Comparison of ENCODE assay signal across 8 cellular contexts in genomic region chr7:47571355-47572100, GRCh38. TPM values are rescaled to one million over a fixed set of nuclear protein-coding genes. Genes with fewer than 3 reads are reported as not detected.
DNase-seq lines count a peak whose midpoint lies in the region; ATAC-seq and TF ChIP-seq lines count a peak whose summit lies in the region.

No MANE protein-coding gene starts in this region.

- H3K9me3 ChIP-seq in mammary epithelial cell (replicated peaks; ENCODE audit: insufficient read depth, low read length) (no peaks in the 10 kb centered on the region), right lobe of liver (no peaks in the 10 kb centered on the region), thyroid gland (no peaks in the 10 kb centered on the region), neural progenitor cell (ENCODE audit: low read depth) (no peaks in the 10 kb centered on the region)

- H2AFZ ChIP-seq in mammary epithelial cell (ENCODE audit: low read depth, low read length) (peak overlapping the region; percentile 66), neural progenitor cell (replicated peaks) (no peak overlapping the region)

- H3K27ac ChIP-seq in mammary epithelial cell (ENCODE audit: insufficient read depth, low read depth, low read length) (no peak overlapping the region), right lobe of liver (peak overlapping the region; percentile 60 to 81 (median 71)), thyroid gland (peak overlapping the region; percentile 84 to 96 (median 85)), neural progenitor cell (no peak overlapping the region)

- peaks cover 4% of the 10 kb centered on the region for H3K27me3 Mint-ChIP-seq in neural progenitor cell (ENCODE audit: insufficient read depth, low read depth)

- H3K79me2 ChIP-seq in mammary epithelial cell (ENCODE audit: insufficient read depth, low read length) (peaks cover 53% of the 10 kb centered on the region), neural progenitor cell (ENCODE audit: low read depth) (peaks cover 7% of the 10 kb centered on the region)

- dilution Hi-C loops in mammary epithelial cell (cut with HindIII; ENCODE audit: low sequenced_read_pairs): no loop called here

- peak in 1 of 2 donors; percentile 5 for TF ChIP-seq CTCF in mammary epithelial cell (conservative IDR thresholded peaks at IDR 0.05 in 1 of 2, IDR thresholded peaks at IDR 0.05 in 1 of 2; ENCODE audit: extremely low read depth in 1 of 2, insufficient read depth in 1 of 2, low read depth in 1 of 2, low read length in 2 of 2)
- no peak for TF ChIP-seq CTCF in right lobe of liver (IDR thresholded peaks at IDR 0.05)
- TF ChIP-seq CTCF in thyroid gland (IDR thresholded peaks at IDR 0.05): peak in 1 of 6 experiments; percentile 36
- no peak for TF ChIP-seq CTCF in neural progenitor cell (IDR thresholded peaks at IDR 0.05)

- in situ Hi-C loops in mammary epithelial cell (cut with MboI; ENCODE audit: low sequenced_read_pairs in 2 of 2): no loop called here

- H3K4me3 ChIP-seq in mammary epithelial cell (replicated peaks in 1 of 3; ENCODE audit: insufficient read depth in 1 of 3, low read depth in 2 of 3, low read length in 3 of 3) (peak overlapping the region in 1 of 3 experiments; percentile 23), right lobe of liver (peak overlapping the region in 2 of 3 donors; percentile 1 to 20), thyroid gland (replicated peaks in 1 of 3) (no peak overlapping the region), neural progenitor cell (no peak overlapping the region)

- ATAC-seq in right lobe of liver: peak; percentile 68 to 84 (median 76)
- ATAC-seq in HG03457 (IDR thresholded peaks at IDR 0.05; ENCODE audit: unreplicated experiment): no peak
- no peak for ATAC-seq in GM21717 (IDR thresholded peaks at IDR 0.05; ENCODE audit: unreplicated experiment)

- H3K27ac Mint-ChIP-seq in neural progenitor cell: no peak overlapping the region

- CTCF ChIA-PET in mammary epithelial cell (lab: Charles Lee; ENCODE audit: low non-redundant PET): no interaction called here

- no peak overlapping the region for H3K4me3 Mint-ChIP-seq in neural progenitor cell

- no peaks in the 10 kb centered on the region for H3F3A ChIP-seq in neural progenitor cell (ENCODE audit: low read depth)

- peak overlapping the region; percentile 93 for H3K4me2 ChIP-seq in mammary epithelial cell (ENCODE audit: insufficient read depth, low read depth, low read length)
- no peak overlapping the region for H3K4me2 ChIP-seq in neural progenitor cell

- H3K36me3 Mint-ChIP-seq in neural progenitor cell: peaks cover 4% of the 10 kb centered on the region

- intact Hi-C loops in mammary epithelial cell (cut with micrococcal nuclease): loop anchor here (5.0 kb wide), 3 partner anchors 129 to 304 kb away; no protein-coding TSS in a partner anchor
- intact Hi-C loops in right lobe of liver (cut with DNase I): loop anchor here in 1 of 2 donors (10.0 kb wide), 1 partner anchor 97 kb away; no protein-coding TSS in a partner anchor
- intact Hi-C loops in thyroid gland (cut with DNase I): loop anchor here (10.0 kb wide), 1 partner anchor 127 kb away; no protein-coding TSS in a partner anchor

- no TSS peak for BruUV-seq in mammary epithelial cell (replicated peaks; lab: Mats Ljungman, UMichigan)

- 3% methylated on average over 23 of the region's 23 CpGs for WGBS in mammary epithelial cell (ENCODE audit: low coverage, missing lambda C conversion rate)
- WGBS in right lobe of liver (ENCODE audit: insufficient coverage, low coverage, low lambda C conversion rate, missing lambda C conversion rate): 5% methylated on average over 11 of the region's 23 CpGs
- WGBS in thyroid gland, 2 donors: 6 to 11% methylated on average over 8 to 17 of the region's 23 CpGs

- DNase-seq in EL (peak; percentile 93), NCI-H2081 (lab: John Stamatoyannopoulos, UW) (peak; percentile 87 to 96), mammary epithelial cell (peak; percentile 61), right lobe of liver (peak; percentile 89 to 92 (median 89)), thyroid gland (peak; percentile 96), neural progenitor cell (ENCODE audit: low spot score) (no peak)

- no peak overlapping the region for H3K9ac ChIP-seq in mammary epithelial cell (ENCODE audit: insufficient read depth, low read length)
- no peak overlapping the region for H3K9ac ChIP-seq in neural progenitor cell

- H3K36me3 ChIP-seq in mammary epithelial cell (ENCODE audit: insufficient read depth, low read length) (no peaks in the 10 kb centered on the region), right lobe of liver (no peaks in the 10 kb centered on the region), thyroid gland (no peaks in the 10 kb centered on the region), neural progenitor cell (no peaks in the 10 kb centered on the region)

- no peaks in the 10 kb centered on the region for H4K20me1 ChIP-seq in mammary epithelial cell (ENCODE audit: insufficient read depth, low read length)
- no peaks in the 10 kb centered on the region for H4K20me1 ChIP-seq in neural progenitor cell (ENCODE audit: low read depth)

- H3K9me3 Mint-ChIP-seq in neural progenitor cell: no peaks in the 10 kb centered on the region

- H3K4me1 ChIP-seq in mammary epithelial cell (ENCODE audit: insufficient read depth, low read length): peaks cover 48% of the 10 kb centered on the region
- H3K4me1 ChIP-seq in right lobe of liver: peaks cover 3 to 80% (median 36%) of the 10 kb centered on the region in 4 donors
- peaks cover 68 to 88% of the 10 kb centered on the region in 2 donors for H3K4me1 ChIP-seq in thyroid gland
- H3K4me1 ChIP-seq in neural progenitor cell: peaks cover 4% of the 10 kb centered on the region

- peak; percentile 40 for TF ChIP-seq POLR2A in right lobe of liver (IDR thresholded peaks at IDR 0.05)
- TF ChIP-seq POLR2A in thyroid gland (IDR thresholded peaks at IDR 0.05): peak in 1 of 2 donors; percentile 80

- peaks cover 32% of the 10 kb centered on the region for H3K4me1 Mint-ChIP-seq in neural progenitor cell

- H3K27me3 ChIP-seq in mammary epithelial cell (ENCODE audit: insufficient read depth, low read length) (no peaks in the 10 kb centered on the region), right lobe of liver (no peaks in the 10 kb centered on the region), thyroid gland (no peaks in the 10 kb centered on the region), neural progenitor cell (no peaks in the 10 kb centered on the region)

RNA-seq across cellular contexts. Expression of gene TNS3, which starts 10.4 kb away (rescaled TPM):
- total RNA-seq in mammary epithelial cell: 10 to 100 TPM; 15.0 to 43.5 TPM
- 12.9 TPM for polyA plus RNA-seq in mammary epithelial cell
- polyA minus RNA-seq in mammary epithelial cell: 27.8 TPM
- total RNA-seq in right lobe of liver: 10 to 100 TPM; 51.2 to 95.0 (median 58.4) TPM
- total RNA-seq in thyroid gland: 10 to 100 TPM; 65.8 to 93.0 (median 80.7) TPM
- total RNA-seq in neural progenitor cell (ENCODE audit: low replicate concordance): 15.0 and 21.8 TPM in 2 replicates

Comparison
In these comparisons a context has a peak if more than half of its experiments do, and no peak if none do; other contexts are left out.
1. H3K27ac ChIP-seq: peak in right lobe of liver (3 of 3) and thyroid gland (3 of 3); none in mammary epithelial cell (single experiment) and neural progenitor cell (single experiment).
2. H3K4me3 ChIP-seq: peak in right lobe of liver (2 of 3); none in thyroid gland (0 of 3) and neural progenitor cell (single experiment).
3. ATAC-seq: peak in right lobe of liver (4 of 4); none in HG03457 (single experiment) and GM21717 (single experiment).